In genomic region chr15:40739854-40740253, GRCh38 we compare ENCODE assay signal across 30 cellular contexts. TPM values are rescaled to one million over a fixed set of nuclear protein-coding genes. Genes with fewer than 3 reads are reported as not detected.
DNase-seq lines count a peak whose midpoint lies in the region; ATAC-seq and TF ChIP-seq lines count a peak whose summit lies in the region.
"Had no signal": no experiment of that assay in that cellular context is flagged by ENCODE, and none has a peak within 500 bp of the region (broad histone marks: within the 10 kb centered on the region; RNA-seq: fewer than 3 reads in every experiment).

No MANE protein-coding gene starts in this region.

- no peak overlapping the region for H3K4me2 ChIP-seq in neuronal stem cell (ENCODE audit: insufficient read depth, low read length, poor library complexity, severe bottlenecking)
- H3K4me2 ChIP-seq: A549 had no signal

- TF ChIP-seq EP300 in sigmoid colon (IDR thresholded peaks at IDR 0.05): no peak

- CTCF ChIA-PET in Calu3 (lab: Charles Lee): no interaction called here

- DNase-seq in activated T-cell treated with anti-CD3 and anti-CD28 coated beads, Interleukin-2, amount 50 U/mL, for 24 hours: no peak
- no peak for DNase-seq in activated T-cell treated with anti-CD3 and anti-CD28 coated beads for 4 hours
- DNase-seq in RWPE2 (ENCODE audit: low spot score): peak; percentile 17
- DNase-seq in foreskin keratinocyte: no peak
- DNase-seq in sigmoid colon: peak; percentile 11
- DNase-seq in neuronal stem cell (ENCODE audit: low spot score): no peak
- no peak for DNase-seq in Calu3
- DNase-seq in breast epithelium (ENCODE audit: low spot score in 2 of 2): no peak
- DNase-seq: activated CD4-positive, alpha-beta T cell treated with anti-CD3 and anti-CD28 coated beads, Interleukin-2, amount 50 U/mL, for 4 hours; activated naive CD4-positive, alpha-beta T cell; BE2C; cerebellar nuclear complex; COR-L47; DND-41; effector CD8-positive, alpha-beta T cell; esophagus squamous epithelium; left colon; natural killer cell; NCI-H1105 treated with DMSO at 0.1 percent for 48 hours; NCI-H2081 treated with DMSO at 0.1 percent for 48 hours; NCI-H446 treated with DMSO at 0.1 percent for 48 hours; pancreas; stimulated activated CD8-positive, alpha-beta memory T cell treated with anti-CD3 and anti-CD28 coated beads, Interleukin-4, amount 100 ng/mL, for 48 hours; T-helper 17 cell; upper lobe of right lung had no signal

- H3K27me3 Mint-ChIP-seq in activated T-cell treated with anti-CD3 and anti-CD28 coated beads, Interleukin-2, amount 50 U/mL, for 24 hours: no peaks in the 10 kb centered on the region
- H3K27me3 Mint-ChIP-seq in Calu3 (ENCODE audit: unreplicated experiment): no peaks in the 10 kb centered on the region
- H3K27me3 Mint-ChIP-seq: T-helper 17 cell had no signal

- no peaks in the 10 kb centered on the region for H3K79me1 ChIP-seq in neuronal stem cell (ENCODE audit: low read depth, low read length)

- no TSS peak for BruUV-seq in Calu3 (replicated peaks; lab: Mats Ljungman, UMichigan)

- H2BK120ac ChIP-seq in neuronal stem cell (ENCODE audit: low read depth, low read length): no peak overlapping the region

- no peak overlapping the region for H4K91ac ChIP-seq in neuronal stem cell (ENCODE audit: low read depth, low read length, poor library complexity)

- H3K4me3 ChIP-seq in RWPE2 (ENCODE audit: severe bottlenecking) (no peak overlapping the region), sigmoid colon (no peak overlapping the region), neuronal stem cell (ENCODE audit: low read length in 2 of 2) (no peak overlapping the region), breast epithelium (no peak overlapping the region)
- H3K4me3 ChIP-seq: A549, esophagus squamous epithelium, pancreas, Peyer's patch, right lobe of liver, SJSA1, upper lobe of right lung had no signal

- no peak overlapping the region for H2BK12ac ChIP-seq in neuronal stem cell (ENCODE audit: low read length)

- no peak overlapping the region for H3K4me3 Mint-ChIP-seq in activated T-cell treated with anti-CD3 and anti-CD28 coated beads, Interleukin-2, amount 50 U/mL, for 24 hours
- H3K4me3 Mint-ChIP-seq in Calu3 (ENCODE audit: low read depth, unreplicated experiment): no peak overlapping the region
- H3K4me3 Mint-ChIP-seq: natural killer cell, T-helper 17 cell had no signal

- no peak overlapping the region for H4K8ac ChIP-seq in neuronal stem cell (ENCODE audit: low read depth, low read length)

- TF ChIP-seq POLR2A in sigmoid colon (IDR thresholded peaks at IDR 0.05) (no peak), breast epithelium (IDR thresholded peaks at IDR 0.05) (no peak)

- H3K27ac ChIP-seq in RWPE2 (ENCODE audit: poor library complexity, severe bottlenecking): no peak overlapping the region
- no peak overlapping the region for H3K27ac ChIP-seq in foreskin keratinocyte
- H3K27ac ChIP-seq in sigmoid colon: no peak overlapping the region
- H3K27ac ChIP-seq in neuronal stem cell (replicated peaks; ENCODE audit: low read length): no peak overlapping the region
- no peak overlapping the region for H3K27ac ChIP-seq in breast epithelium
- H3K27ac ChIP-seq: A549, esophagus squamous epithelium, pancreas, Peyer's patch, right lobe of liver, SJSA1, upper lobe of right lung had no signal

- peaks cover 24% of the 10 kb centered on the region for H3K4me1 Mint-ChIP-seq in activated T-cell treated with anti-CD3 and anti-CD28 coated beads, Interleukin-2, amount 50 U/mL, for 24 hours (ENCODE audit: low read depth)
- H3K4me1 Mint-ChIP-seq in Calu3 (ENCODE audit: low read depth, unreplicated experiment): no peaks in the 10 kb centered on the region

- H2BK15ac ChIP-seq in neuronal stem cell (ENCODE audit: low read length): no peak overlapping the region

- intact Hi-C loops in sigmoid colon (cut with DNase I) (no loop called here), Calu3 (cut with micrococcal nuclease; ENCODE audit: unreplicated experiment) (no loop called here), breast epithelium (cut with DNase I; ENCODE audit: low total_unique reads) (no loop called here)

- H2AK5ac ChIP-seq in neuronal stem cell (ENCODE audit: low read depth, low read length): no peak overlapping the region

- H3K27me3 ChIP-seq in RWPE2 (ENCODE audit: insufficient read depth, poor library complexity, severe bottlenecking) (no peaks in the 10 kb centered on the region), foreskin keratinocyte (no peaks in the 10 kb centered on the region), sigmoid colon (no peaks in the 10 kb centered on the region), neuronal stem cell (ENCODE audit: control insufficient read depth in 3 of 3, insufficient read depth in 3 of 3, low read depth in 1 of 3, low read length in 3 of 3) (no peaks in the 10 kb centered on the region), breast epithelium (no peaks in the 10 kb centered on the region)
- H3K27me3 ChIP-seq: BE2C, esophagus squamous epithelium, pancreas, Peyer's patch, right lobe of liver, SJSA1, upper lobe of right lung had no signal

- H3K36me3 Mint-ChIP-seq in activated T-cell treated with anti-CD3 and anti-CD28 coated beads, Interleukin-2, amount 50 U/mL, for 24 hours (ENCODE audit: low read depth): peaks cover 96% of the 10 kb centered on the region
- peaks cover 9% of the 10 kb centered on the region for H3K36me3 Mint-ChIP-seq in Calu3 (ENCODE audit: insufficient read depth, unreplicated experiment)
- H3K36me3 Mint-ChIP-seq: natural killer cell had no signal

- H3K18ac ChIP-seq in neuronal stem cell (ENCODE audit: low read length): no peak overlapping the region

- H3K4ac ChIP-seq in neuronal stem cell (ENCODE audit: low read length): no peak overlapping the region

- TF ChIP-seq CTCF in RWPE2 (IDR thresholded peaks at IDR 0.05; ENCODE audit: poor library complexity, severe bottlenecking) (peak; percentile 10), foreskin keratinocyte (conservative IDR thresholded peaks at IDR 0.05) (peak; percentile 26), sigmoid colon (IDR thresholded peaks at IDR 0.05) (no peak), Calu3 (IDR thresholded peaks at IDR 0.05; ENCODE audit: unreplicated experiment) (no peak), breast epithelium (IDR thresholded peaks at IDR 0.05) (no peak)

- H3K4me1 ChIP-seq in RWPE2 (ENCODE audit: insufficient read depth, poor library complexity, severe bottlenecking) (peaks cover 10% of the 10 kb centered on the region), foreskin keratinocyte (peaks cover 6% of the 10 kb centered on the region), sigmoid colon (no peaks in the 10 kb centered on the region), neuronal stem cell (ENCODE audit: control insufficient read depth in 2 of 2, insufficient read depth in 1 of 2, low read depth in 1 of 2, low read length in 2 of 2) (peaks cover 2 to 5% of the 10 kb centered on the region in 2 donors), breast epithelium (no peaks in the 10 kb centered on the region)
- H3K4me1 ChIP-seq: BE2C, esophagus squamous epithelium, pancreas, SJSA1, upper lobe of right lung had no signal

- ATAC-seq in RWPE2 (ENCODE audit: low read depth) (no peak), foreskin keratinocyte (no peak)
- ATAC-seq: left colon, natural killer cell, pancreas, right lobe of liver, T-helper 17 cell, upper lobe of right lung had no signal

- no peaks in the 10 kb centered on the region for H3K9me3 Mint-ChIP-seq in activated T-cell treated with anti-CD3 and anti-CD28 coated beads, Interleukin-2, amount 50 U/mL, for 24 hours
- H3K9me3 Mint-ChIP-seq in Calu3 (ENCODE audit: low read depth, unreplicated experiment): no peaks in the 10 kb centered on the region
- H3K9me3 Mint-ChIP-seq: natural killer cell had no signal

- no peak overlapping the region for H2AFZ ChIP-seq in neuronal stem cell (ENCODE audit: low read length)

- no peak overlapping the region for H3K23ac ChIP-seq in neuronal stem cell (ENCODE audit: low read depth, low read length, poor library complexity)

- peaks cover 99% of the 10 kb centered on the region for H3K36me3 ChIP-seq in RWPE2 (ENCODE audit: low read depth)
- H3K36me3 ChIP-seq in sigmoid colon: peaks cover 18 to 92% (median 58%) of the 10 kb centered on the region in 4 donors
- H3K36me3 ChIP-seq in neuronal stem cell (replicated peaks in 1 of 2; ENCODE audit: control insufficient read depth in 2 of 2, insufficient read depth in 2 of 2, low read length in 2 of 2): peaks cover 44 to 97% of the 10 kb centered on the region in 2 donors
- H3K36me3 ChIP-seq in breast epithelium: peaks cover 14% of the 10 kb centered on the region

- H3K9me3 ChIP-seq in RWPE2 (ENCODE audit: severe bottlenecking): no peaks in the 10 kb centered on the region
- no peaks in the 10 kb centered on the region for H3K9me3 ChIP-seq in sigmoid colon
- no peaks in the 10 kb centered on the region for H3K9me3 ChIP-seq in neuronal stem cell (replicated peaks in 1 of 2; ENCODE audit: control insufficient read depth in 2 of 2, insufficient read depth in 1 of 2, low read depth in 1 of 2, low read length in 2 of 2)
- no peaks in the 10 kb centered on the region for H3K9me3 ChIP-seq in breast epithelium
- H3K9me3 ChIP-seq: A549, BE2C, esophagus squamous epithelium, pancreas, Peyer's patch, right lobe of liver, SJSA1, upper lobe of right lung had no signal

- peak overlapping the region; percentile 71 for H3K27ac Mint-ChIP-seq in activated T-cell treated with anti-CD3 and anti-CD28 coated beads, Interleukin-2, amount 50 U/mL, for 24 hours
- H3K27ac Mint-ChIP-seq in Calu3 (ENCODE audit: unreplicated experiment): no peak overlapping the region
- H3K27ac Mint-ChIP-seq: natural killer cell had no signal

- H3K14ac ChIP-seq in neuronal stem cell (ENCODE audit: low read length): no peak overlapping the region

- H2BK5ac ChIP-seq in neuronal stem cell (ENCODE audit: low read length): no peak overlapping the region

- WGBS in sigmoid colon, 2 donors: 96% methylated on average over 2 of the region's 2 CpGs
- WGBS in neuronal stem cell (ENCODE audit: extremely low coverage in 2 of 2, insufficient read length in 2 of 2, insufficient replicate concordance in 1 of 2), 2 donors: no CpG with 5 or more reads among the region's 2 CpGs

- no peak overlapping the region for H3K9ac ChIP-seq in neuronal stem cell (ENCODE audit: low read depth, low read length, poor library complexity)

RNA-seq across cellular contexts. Expression of gene RMDN3, which starts 15.2 kb away (rescaled TPM):
- total RNA-seq in foreskin keratinocyte (18.7 and 20.6 TPM in 2 replicates), sigmoid colon (10 to 100 TPM; 20.8 to 26.4 (median 22.4) TPM), Calu3 (2022) (23.5 and 25.5 TPM in 2 replicates), breast epithelium (10 to 100 TPM; 31.5 to 35.4 (median 34.4) TPM)
- polyA plus RNA-seq in foreskin keratinocyte (18.5 and 21.1 TPM in 2 replicates), sigmoid colon (10 to 100 TPM in 1 of 3 donors, 1 to 10 TPM in 2; 7.9 to 32.7 (median 9.6) TPM)
- polyA plus RNA-seq in neuronal stem cell (2013, experiment 1 of 2): 9.7 TPM
- 9.2 TPM for polyA plus RNA-seq in neuronal stem cell (2013, experiment 2 of 2)

RNA-seq across cellular contexts. Expression of gene GCHFR, which starts 24.0 kb away (rescaled TPM):
- 7.3 and 9.0 TPM in 2 replicates for total RNA-seq in foreskin keratinocyte
- polyA plus RNA-seq in foreskin keratinocyte: 9.0 and 12.9 TPM in 2 replicates
- 10 to 100 TPM in 3 of 4 donors, 1 to 10 TPM in 1; 2.2 to 27.8 (median 15.8) TPM for total RNA-seq in sigmoid colon
- polyA plus RNA-seq in sigmoid colon: 10 to 100 TPM; 45.0 to 71.7 (median 54.6) TPM
- polyA plus RNA-seq in neuronal stem cell (2013, experiment 1 of 2): 1.4 TPM
- polyA plus RNA-seq in neuronal stem cell (2013, experiment 2 of 2): 1.7 TPM
- total RNA-seq in Calu3 (2022): 5.6 and 11.6 TPM in 2 replicates
- 100 to 1,000 TPM in 1 of 3 donors, 10 to 100 TPM in 2; 56.0 to 100 (median 61.9) TPM for total RNA-seq in breast epithelium

RNA-seq across cellular contexts. Expression of gene C15orf62, which starts 29.9 kb away (rescaled TPM):
- 0.11 and 0.14 TPM in 2 replicates for total RNA-seq in foreskin keratinocyte
- polyA plus RNA-seq in foreskin keratinocyte: 0.08 and 0.15 TPM in 2 replicates
- under 1 TPM in 3 of 4 donors, not detected in 1; 0.28 to 0.71 (median 0.66) TPM for total RNA-seq in sigmoid colon
- polyA plus RNA-seq in sigmoid colon: 1 to 10 TPM in 1 of 3 donors, not detected in 2; 1.1 TPM
- polyA plus RNA-seq in neuronal stem cell (2013, experiment 1 of 2): 0.03 TPM
- polyA plus RNA-seq in neuronal stem cell (2013, experiment 2 of 2): not detected
- 0.56 and 0.64 TPM in 2 replicates for total RNA-seq in Calu3 (2022)
- total RNA-seq in breast epithelium: 1 to 10 TPM in 2 of 3 donors, under 1 TPM in 1; 0.48 to 4.7 (median 2.0) TPM
- total RNA-seq: astrocyte had no signal

RNA-seq across cellular contexts. Expression of gene RAD51, which starts 44.9 kb away (rescaled TPM):
- total RNA-seq in foreskin keratinocyte (19.8 and 22.4 TPM in 2 replicates), sigmoid colon (1 to 10 TPM in 2 of 4 donors, not detected in 2; 1.1 to 1.5 TPM), Calu3 (2022) (12.8 and 14.5 TPM in 2 replicates), breast epithelium (under 1 TPM in 1 of 3 donors, not detected in 2; 0.44 TPM)
- polyA plus RNA-seq in foreskin keratinocyte (37.1 and 40.6 TPM in 2 replicates), sigmoid colon (1 to 10 TPM; 4.2 to 9.8 (median 4.2) TPM)
- 15.1 TPM for polyA plus RNA-seq in neuronal stem cell (2013, experiment 1 of 2)
- polyA plus RNA-seq in neuronal stem cell (2013, experiment 2 of 2): 14.5 TPM

Comparison
In these comparisons a context has a peak if more than half of its experiments do, and no peak if none do; other contexts are left out.
1. DNase-seq: peak in RWPE2 (single experiment) and sigmoid colon (single experiment); none in activated T-cell treated with anti-CD3 and anti-CD28 coated beads, Interleukin-2, amount 50 U/mL, for 24 hours (single experiment), activated T-cell treated with anti-CD3 and anti-CD28 coated beads for 4 hours (single experiment), foreskin keratinocyte (0 of 2), neuronal stem cell (single experiment), Calu3 (single experiment) and breast epithelium (0 of 2).
2. CTCF ChIP-seq: peak in RWPE2 (single experiment) and foreskin keratinocyte (single experiment); none in sigmoid colon (0 of 4), Calu3 (single experiment) and breast epithelium (0 of 3).